ENCODE assay signal across 29 cellular contexts in genomic region chr7:27212587-27213149, GRCh38. TPM values are rescaled to one million over a fixed set of nuclear protein-coding genes. Genes with fewer than 3 reads are reported as not detected.
DNase-seq lines count a peak whose midpoint lies in the region; ATAC-seq and TF ChIP-seq lines count a peak whose summit lies in the region.
"Had no signal": no experiment of that assay in that cellular context is flagged by ENCODE, and none has a peak within 500 bp of the region (broad histone marks: within the 10 kb centered on the region; RNA-seq: fewer than 3 reads in every experiment).

No MANE protein-coding gene starts in this region.

- H3K9me3 ChIP-seq in HUES6 (ENCODE audit: control insufficient read depth, insufficient read depth, low read depth, low read length) (no peaks in the 10 kb centered on the region), endodermal cell (ENCODE audit: control insufficient read depth, low read length) (no peaks in the 10 kb centered on the region), neuronal stem cell (replicated peaks in 1 of 2; ENCODE audit: control insufficient read depth in 2 of 2, insufficient read depth in 1 of 2, low read depth in 1 of 2, low read length in 2 of 2) (no peaks in the 10 kb centered on the region)
- H3K9me3 ChIP-seq: esophagus squamous epithelium, gastrocnemius medialis had no signal

- H3K36me3 ChIP-seq in HUES6 (ENCODE audit: control insufficient read depth, insufficient read depth, low read length) (no peaks in the 10 kb centered on the region), endodermal cell (ENCODE audit: control insufficient read depth, insufficient read depth, low read length) (no peaks in the 10 kb centered on the region), neuronal stem cell (replicated peaks in 1 of 2; ENCODE audit: control insufficient read depth in 2 of 2, insufficient read depth in 2 of 2, low read length in 2 of 2) (no peaks in the 10 kb centered on the region)
- H3K36me3 ChIP-seq: esophagus squamous epithelium, gastrocnemius medialis had no signal

- 29 to 36% methylated on average over 17 to 23 of the region's 23 CpGs for WGBS in endodermal cell (ENCODE audit: insufficient coverage in 1 of 2, insufficient read length in 1 of 2), 2 experiments
- no CpG with 5 or more reads among the region's 23 CpGs for WGBS in neuronal stem cell (ENCODE audit: extremely low coverage in 2 of 2, insufficient read length in 2 of 2, insufficient replicate concordance in 1 of 2), 2 donors

- no peaks in the 10 kb centered on the region for H3K79me1 ChIP-seq in neuronal stem cell (ENCODE audit: low read depth, low read length)

- H3K27me3 ChIP-seq in HUES6 (ENCODE audit: control insufficient read depth, insufficient read depth, low read length) (peaks cover 100% of the 10 kb centered on the region), endodermal cell (ENCODE audit: control insufficient read depth, insufficient read depth, low read length, poor library complexity, severe bottlenecking) (peaks cover 100% of the 10 kb centered on the region), neuronal stem cell (ENCODE audit: control insufficient read depth in 3 of 3, insufficient read depth in 3 of 3, low read depth in 1 of 3, low read length in 3 of 3) (peaks cover 39 to 99% (median 99%) of the 10 kb centered on the region in 3 experiments)

- DNase-seq in NCI-H2081 (lab: John Stamatoyannopoulos, UW): peak; percentile 41 to 49
- DNase-seq in NCI-H2081 treated with DMSO at 0.1 percent for 48 hours (lab: John Stamatoyannopoulos, UW): no peak
- peak; percentile 42 for DNase-seq in endodermal cell
- no peak for DNase-seq in neuronal stem cell (ENCODE audit: low spot score)
- no peak for DNase-seq in HuH-7.5 (ENCODE audit: low spot score)
- DNase-seq in nephron progenitor cell: no peak
- DNase-seq: 8988T; activated CD4-positive, alpha-beta T cell treated with anti-CD3 and anti-CD28 coated beads for 1 hour; activated CD8-positive, alpha-beta T cell treated with anti-CD3 and anti-CD28 coated beads, Interleukin-2, amount 10 ng/mL, durations not matched to agents 7 days and 5 days; activated gamma-delta T cell treated with Interleukin-2 at 50 U/mL for 16 hours; activated T-cell treated with anti-CD3 and anti-CD28 coated beads for 4 hours; CD4-positive, alpha-beta T cell; effector memory CD8-positive, alpha-beta T cell; EL; esophagus squamous epithelium; gastrocnemius medialis; KBM-7; kidney; mammary epithelial cell; NCI-H187 treated with DMSO at 0.1 percent for 48 hours; NCI-H446 treated with DMSO at 0.1 percent for 48 hours; SHP77 treated with DMSO at 0.1 percent for 48 hours; T-helper 1 cell had no signal

- TF ChIP-seq CTCF in endodermal cell (conservative IDR thresholded peaks at IDR 0.05) (no peak), nephron progenitor cell (IDR thresholded peaks at IDR 0.05) (no peak)

- no peak overlapping the region for H3K4me2 ChIP-seq in neuronal stem cell (ENCODE audit: insufficient read depth, low read length, poor library complexity, severe bottlenecking)

- H3K36me3 Mint-ChIP-seq in endodermal cell (ENCODE audit: low read depth) (no peaks in the 10 kb centered on the region), nephron progenitor cell (ENCODE audit: low read depth) (no peaks in the 10 kb centered on the region)

- no peak overlapping the region for H2BK15ac ChIP-seq in neuronal stem cell (ENCODE audit: low read length)

- H3K4me1 ChIP-seq in HUES6 (ENCODE audit: control insufficient read depth, insufficient read depth, low read length): peaks cover 31% of the 10 kb centered on the region
- H3K4me1 ChIP-seq in endodermal cell (ENCODE audit: control insufficient read depth, insufficient read depth, low read length): no peaks in the 10 kb centered on the region
- no peaks in the 10 kb centered on the region for H3K4me1 ChIP-seq in neuronal stem cell (ENCODE audit: control insufficient read depth in 2 of 2, insufficient read depth in 1 of 2, low read depth in 1 of 2, low read length in 2 of 2)

- no peak overlapping the region for H4K91ac ChIP-seq in neuronal stem cell (ENCODE audit: low read depth, low read length, poor library complexity)

- no peak overlapping the region for H3K9ac ChIP-seq in HUES6 (ENCODE audit: low read length)
- H3K9ac ChIP-seq in endodermal cell (ENCODE audit: extremely low read depth, low read length, poor library complexity, severe bottlenecking): no peak overlapping the region
- H3K9ac ChIP-seq in neuronal stem cell (ENCODE audit: low read depth, low read length, poor library complexity): no peak overlapping the region

- no peak overlapping the region for H4K8ac ChIP-seq in neuronal stem cell (ENCODE audit: low read depth, low read length)

- no peak overlapping the region for H3K4ac ChIP-seq in neuronal stem cell (ENCODE audit: low read length)

- H3K27ac ChIP-seq in HUES6 (ENCODE audit: low read depth, low read length) (no peak overlapping the region), endodermal cell (ENCODE audit: low read depth, low read length) (no peak overlapping the region), neuronal stem cell (replicated peaks; ENCODE audit: low read length) (no peak overlapping the region)
- H3K27ac ChIP-seq: esophagus squamous epithelium, gastrocnemius medialis had no signal

- no peak overlapping the region for H3K18ac ChIP-seq in neuronal stem cell (ENCODE audit: low read length)

- H3K4me3 Mint-ChIP-seq in endodermal cell (peak overlapping the region; percentile 16), nephron progenitor cell (no peak overlapping the region)
- H3K4me3 Mint-ChIP-seq: activated CD8-positive, alpha-beta T cell treated with anti-CD3 and anti-CD28 coated beads, Interleukin-2, amount 10 ng/mL, durations not matched to agents 7 days and 5 days; effector memory CD8-positive, alpha-beta T cell had no signal

- peaks cover 6% of the 10 kb centered on the region for H3K4me1 Mint-ChIP-seq in endodermal cell
- H3K4me1 Mint-ChIP-seq in nephron progenitor cell: peaks cover 8% of the 10 kb centered on the region

- no peak overlapping the region for H2AK5ac ChIP-seq in neuronal stem cell (ENCODE audit: low read depth, low read length)

- peak overlapping the region; percentile 49 for H2AFZ ChIP-seq in neuronal stem cell (ENCODE audit: low read length)

- H3K23ac ChIP-seq in neuronal stem cell (ENCODE audit: low read depth, low read length, poor library complexity): no peak overlapping the region

- H3K27ac Mint-ChIP-seq in endodermal cell (no peak overlapping the region), nephron progenitor cell (no peak overlapping the region)
- H3K27ac Mint-ChIP-seq: activated CD8-positive, alpha-beta T cell treated with anti-CD3 and anti-CD28 coated beads, Interleukin-2, amount 10 ng/mL, durations not matched to agents 7 days and 5 days; CD4-positive, alpha-beta T cell; effector memory CD8-positive, alpha-beta T cell had no signal

- H2BK5ac ChIP-seq in neuronal stem cell (ENCODE audit: low read length): no peak overlapping the region

- H2BK12ac ChIP-seq in neuronal stem cell (ENCODE audit: low read length): no peak overlapping the region

- H3K14ac ChIP-seq in neuronal stem cell (ENCODE audit: low read length): no peak overlapping the region

- H2BK120ac ChIP-seq in neuronal stem cell (ENCODE audit: low read depth, low read length): no peak overlapping the region

- H3K4me3 ChIP-seq in HUES6 (ENCODE audit: low read depth, low read length): peak overlapping the region; percentile 47; the same call in 1 of the 2 replicates
- peak overlapping the region; percentile 56 for H3K4me3 ChIP-seq in endodermal cell (ENCODE audit: low read length)
- no peak overlapping the region for H3K4me3 ChIP-seq in neuronal stem cell (ENCODE audit: low read length in 2 of 2)
- H3K4me3 ChIP-seq: gastrocnemius medialis had no signal

- no peak for ATAC-seq in HG03565 (IDR thresholded peaks at IDR 0.05; ENCODE audit: unreplicated experiment)
- ATAC-seq: activated CD8-positive, alpha-beta T cell treated with anti-CD3 and anti-CD28 coated beads, Interleukin-2, amount 10 ng/mL, durations not matched to agents 7 days and 5 days; effector memory CD8-positive, alpha-beta T cell; gastrocnemius medialis; Panc1 had no signal

- H3K9me3 Mint-ChIP-seq in endodermal cell (no peaks in the 10 kb centered on the region), nephron progenitor cell (no peaks in the 10 kb centered on the region)
- H3K9me3 Mint-ChIP-seq: CD4-positive, alpha-beta T cell; effector memory CD8-positive, alpha-beta T cell had no signal

- H3K27me3 Mint-ChIP-seq in endodermal cell (ENCODE audit: insufficient read depth) (peaks cover 100% of the 10 kb centered on the region), nephron progenitor cell (ENCODE audit: low read depth, poor library complexity) (peaks cover 100% of the 10 kb centered on the region)

RNA-seq across cellular contexts. Expression of gene HOXA13, which starts 12.8 kb away (rescaled TPM):
- not detected for total RNA-seq in endodermal cell
- polyA plus RNA-seq in endodermal cell (2013, experiment 1 of 2): 0.53 TPM
- polyA plus RNA-seq in endodermal cell (2013, experiment 2 of 2): 0.29 TPM
- polyA plus RNA-seq in neuronal stem cell (2013, experiment 1 of 2): not detected
- polyA plus RNA-seq in neuronal stem cell (2013, experiment 2 of 2): not detected
- total RNA-seq: activated CD8-positive, alpha-beta T cell treated with anti-CD3 and anti-CD28 coated beads, Interleukin-2, amount 10 ng/mL, durations not matched to agents 7 days and 5 days; CD4-positive, alpha-beta T cell; esophagus squamous epithelium; mammary epithelial cell had no signal
- polyA plus RNA-seq: mammary epithelial cell had no signal

RNA-seq across cellular contexts. Expression of gene HOXA11, which starts 27.6 kb away (rescaled TPM):
- not detected for total RNA-seq in endodermal cell
- polyA plus RNA-seq in endodermal cell (2013, experiment 1 of 2): 1.8 TPM
- 1.4 TPM for polyA plus RNA-seq in endodermal cell (2013, experiment 2 of 2)
- not detected for polyA plus RNA-seq in neuronal stem cell (2013, experiment 1 of 2)
- not detected for polyA plus RNA-seq in neuronal stem cell (2013, experiment 2 of 2)
- total RNA-seq: activated CD8-positive, alpha-beta T cell treated with anti-CD3 and anti-CD28 coated beads, Interleukin-2, amount 10 ng/mL, durations not matched to agents 7 days and 5 days; bronchial epithelial cell; CD4-positive, alpha-beta T cell; esophagus squamous epithelium had no signal

RNA-seq across cellular contexts. Expression of gene EVX1, which starts 29.9 kb away (rescaled TPM):
- 10 to 100 TPM in 1 of 2 donors, 1 to 10 TPM in 1; 4.9 to 10.7 TPM for total RNA-seq in endodermal cell
- polyA plus RNA-seq in endodermal cell (2013, experiment 1 of 2): 1.7 TPM
- 1.3 TPM for polyA plus RNA-seq in endodermal cell (2013, experiment 2 of 2)
- polyA plus RNA-seq in neuronal stem cell (2013, experiment 1 of 2): not detected
- polyA plus RNA-seq in neuronal stem cell (2013, experiment 2 of 2): not detected
- total RNA-seq: activated CD8-positive, alpha-beta T cell treated with anti-CD3 and anti-CD28 coated beads, Interleukin-2, amount 10 ng/mL, durations not matched to agents 7 days and 5 days; bronchial epithelial cell; esophagus squamous epithelium; gastrocnemius medialis; kidney; mammary epithelial cell; renal cortical epithelial cell; subcutaneous adipose tissue had no signal
- polyA plus RNA-seq: mammary epithelial cell had no signal

RNA-seq across cellular contexts. Expression of gene HOXA10, which starts 38.5 kb away (rescaled TPM):
- not detected for total RNA-seq in endodermal cell
- polyA plus RNA-seq in endodermal cell (2013, experiment 1 of 2): 12.7 TPM
- 8.0 TPM for polyA plus RNA-seq in endodermal cell (2013, experiment 2 of 2)
- not detected for polyA plus RNA-seq in neuronal stem cell (2013, experiment 1 of 2)
- polyA plus RNA-seq in neuronal stem cell (2013, experiment 2 of 2): not detected
- total RNA-seq: activated CD8-positive, alpha-beta T cell treated with anti-CD3 and anti-CD28 coated beads, Interleukin-2, amount 10 ng/mL, durations not matched to agents 7 days and 5 days; bronchial epithelial cell; CD4-positive, alpha-beta T cell; esophagus squamous epithelium had no signal

RNA-seq across cellular contexts. Expression of gene HOXA9, which starts 47.3 kb away (rescaled TPM):
- not detected for total RNA-seq in endodermal cell
- 23.9 TPM for polyA plus RNA-seq in endodermal cell (2013, experiment 1 of 2)
- 14.3 TPM for polyA plus RNA-seq in endodermal cell (2013, experiment 2 of 2)
- not detected for polyA plus RNA-seq in neuronal stem cell (2013, experiment 1 of 2)
- polyA plus RNA-seq in neuronal stem cell (2013, experiment 2 of 2): not detected
- total RNA-seq: activated CD8-positive, alpha-beta T cell treated with anti-CD3 and anti-CD28 coated beads, Interleukin-2, amount 10 ng/mL, durations not matched to agents 7 days and 5 days; bronchial epithelial cell; CD4-positive, alpha-beta T cell had no signal

Comparison
In these comparisons a context has a peak if more than half of its experiments do, and no peak if none do; other contexts are left out.
1. DNase-seq: peak in NCI-H2081 (2 of 2) and endodermal cell (single experiment); none in NCI-H2081 treated with DMSO at 0.1 percent for 48 hours (single experiment), neuronal stem cell (single experiment), HuH-7.5 (single experiment) and nephron progenitor cell (single experiment).
2. H3K4me3 ChIP-seq: peak in HUES6 (single experiment) and endodermal cell (single experiment); none in neuronal stem cell (0 of 2).